ENCODE assay signal across 21 cellular contexts in the genomic region with DNA sequence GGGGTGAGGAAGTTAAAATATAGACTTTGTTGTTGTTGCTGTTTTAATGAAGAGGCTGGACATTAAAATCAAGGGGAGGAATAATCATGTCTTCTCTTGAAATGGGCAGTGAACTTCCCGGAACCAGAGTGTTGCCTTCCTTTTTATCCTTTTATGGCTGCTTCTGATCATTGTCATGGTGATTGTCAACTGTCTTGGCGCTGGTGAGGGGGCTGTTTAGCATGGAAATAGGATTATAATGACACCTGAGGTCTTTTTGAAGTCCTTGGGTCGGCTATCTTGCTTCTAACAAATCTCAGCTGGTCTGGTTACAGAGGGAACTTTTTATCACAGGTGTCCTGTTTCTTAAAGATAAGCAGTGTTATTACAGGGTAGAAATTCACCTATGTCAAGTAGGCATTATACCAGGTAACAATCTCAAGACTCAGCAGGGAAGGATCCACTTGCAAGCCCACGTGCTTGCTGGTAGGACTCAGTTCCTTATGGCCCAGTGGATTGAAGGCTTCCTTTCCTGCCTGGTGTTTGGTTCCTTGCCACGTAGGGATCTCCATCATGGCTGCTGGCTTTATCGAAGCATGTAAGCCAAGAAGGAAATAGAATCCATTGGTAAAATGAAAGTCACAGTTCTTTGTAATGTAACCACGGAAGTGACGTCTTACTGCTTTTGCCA.
DNase-seq lines count a peak whose midpoint lies in the region; ATAC-seq, FAIRE-seq and TF ChIP-seq lines count a peak whose summit lies in the region.
"Had no signal": no experiment of that assay in that cellular context is flagged by ENCODE, and none has a peak within 500 bp of the region (broad histone marks: within the 10 kb centered on the region; RNA-seq: fewer than 3 reads in every experiment).

No MANE protein-coding gene starts in this region.

- H3K79me1 ChIP-seq in H1 (ENCODE audit: low read depth, low read length), result no peaks in the 10 kb centered on the region
- H3K79me1 ChIP-seq in mesendoderm (ENCODE audit: low read length), result no peaks in the 10 kb centered on the region

- H3K56ac ChIP-seq in H1 (replicated peaks; ENCODE audit: insufficient read length, low read depth, low read length) (no peak overlapping the region), mesendoderm (ENCODE audit: low read length) (no peak overlapping the region)

- ATAC-seq in omental fat pad (ENCODE audit: low FRiP score), result no peak
- ATAC-seq: CD8-positive, alpha-beta T cell; T-cell had no signal

- H3K4me2 ChIP-seq in H1 (ENCODE audit: insufficient read depth in 1 of 2, low read depth in 2 of 2, low read length in 2 of 2) (peak overlapping the region; percentile 25 to 47), mesendoderm (ENCODE audit: low read length) (no peak overlapping the region)

- CTCF ChIA-PET in H1 (lab: Charles Lee; ENCODE audit: partially characterized antibody), result interaction anchor here (1.4 to 2.0 kb wide), 3 partner anchors 10 to 13 kb away, joined by 3 to 6 read pairs (median 6); no protein-coding TSS in a partner anchor

- no peak overlapping the region for H4K8ac ChIP-seq in H1 (ENCODE audit: extremely low read depth, insufficient read depth, low read length)
- no peak overlapping the region for H4K8ac ChIP-seq in mesendoderm (ENCODE audit: low read depth, low read length)

- no peak for TF ChIP-seq POLR2A in H1 (IDR thresholded peaks at IDR 0.05; ENCODE audit: control extremely low read depth in 1 of 2, low read depth in 2 of 2, low read length in 2 of 2)

- TF ChIP-seq EP300 in H1 (IDR thresholded peaks at IDR 0.05; ENCODE audit: borderline replicate concordance in 1 of 2, low read depth in 2 of 2, low read length in 2 of 2), result no peak

- H3K9me3 ChIP-seq in HUES6 (ENCODE audit: control insufficient read depth, insufficient read depth, low read depth, low read length), result no peaks in the 10 kb centered on the region
- H3K9me3 ChIP-seq in H1 (ENCODE audit: insufficient read depth in 2 of 2, low read depth in 1 of 2, low read length in 1 of 2), result no peaks in the 10 kb centered on the region

- H2BK120ac ChIP-seq in H1 (replicated peaks; ENCODE audit: low read depth, low read length) (no peak overlapping the region), mesendoderm (ENCODE audit: low read depth, low read length) (no peak overlapping the region)

- DNase-seq in ELF-1 (ENCODE audit: low read depth, low spot score) (peak; percentile 43), H1 (ENCODE audit: low read depth in 1 of 2, low spot score in 2 of 2) (no peak), mesendoderm (peak; percentile 77), omental fat pad (ENCODE audit: low spot score) (no peak), HTR-8/SVneo (ENCODE audit: insufficient read length, low spot score) (no peak)
- DNase-seq in activated CD8-positive, alpha-beta memory T cell treated with anti-CD3 and anti-CD28 coated beads, Interleukin-2, amount 50 U/mL, for 4 hours, result no peak
- DNase-seq: AML-193; C1 segment of cervical spinal cord; CD8-positive, alpha-beta T cell; GDM1; GM23248; IMR-90; MV-4-11; NCI-H1694; NCI-H2081; NCI-H446; NCI-H526; SIG-M5; T-cell had no signal

- H3K36me3 ChIP-seq in HUES6 (ENCODE audit: control insufficient read depth, insufficient read depth, low read length), result no peaks in the 10 kb centered on the region
- H3K36me3 ChIP-seq in H1 (ENCODE audit: control insufficient read depth in 2 of 4, insufficient read depth in 4 of 4, low read length in 3 of 4), result no peaks in the 10 kb centered on the region
- no peaks in the 10 kb centered on the region for H3K36me3 ChIP-seq in mesendoderm (ENCODE audit: control insufficient read depth, insufficient read depth, low read length)

- H2BK5ac ChIP-seq in H1 (ENCODE audit: low read depth, low read length) (no peak overlapping the region), mesendoderm (ENCODE audit: low read length) (no peak overlapping the region)

- H3K23ac ChIP-seq in H1 (ENCODE audit: insufficient read length) (no peak overlapping the region), mesendoderm (ENCODE audit: low read length) (no peak overlapping the region)

- H3K27me3 ChIP-seq in HUES6 (ENCODE audit: control insufficient read depth, insufficient read depth, low read length), result no peaks in the 10 kb centered on the region
- no peaks in the 10 kb centered on the region for H3K27me3 ChIP-seq in H1 (replicated peaks in 1 of 4; ENCODE audit: control insufficient read depth in 3 of 4, extremely low read depth in 1 of 4, insufficient read depth in 3 of 4, low read length in 3 of 4)
- no peaks in the 10 kb centered on the region for H3K27me3 ChIP-seq in mesendoderm (ENCODE audit: insufficient read depth, low read length, poor library complexity)

- peak overlapping the region; percentile 23; the same call in 1 of the 2 replicates for H2AFZ ChIP-seq in H1 (ENCODE audit: low read length)
- H2AFZ ChIP-seq: GM23248 had no signal

- H3K4me1 ChIP-seq in HUES6 (ENCODE audit: control insufficient read depth, insufficient read depth, low read length) (peaks cover 21% of the 10 kb centered on the region), H1 (replicated peaks in 1 of 4; ENCODE audit: control insufficient read depth in 3 of 4, insufficient read depth in 4 of 4, low read length in 3 of 4) (peaks cover 0 to 11% (median 3%) of the 10 kb centered on the region in 4 experiments; a peak in 3 of 7 replicates), mesendoderm (ENCODE audit: control insufficient read depth, low read depth, low read length) (no peaks in the 10 kb centered on the region)

- H3K27ac ChIP-seq in HUES6 (ENCODE audit: low read depth, low read length), result peak overlapping the region; percentile 18; the same call in 1 of the 2 replicates
- no peak overlapping the region for H3K27ac ChIP-seq in H1 (ENCODE audit: low read depth, low read length)
- H3K27ac ChIP-seq in mesendoderm (ENCODE audit: low read depth, low read length), result no peak overlapping the region
- H3K27ac ChIP-seq: GM23248 had no signal

- no peaks in the 10 kb centered on the region for H4K20me1 ChIP-seq in H1 (replicated peaks in 1 of 2; ENCODE audit: control insufficient read depth in 1 of 2, insufficient read depth in 2 of 2, low read length in 2 of 2)

- H4K5ac ChIP-seq in H1 (ENCODE audit: insufficient read length, low read depth, low read length), result no peak overlapping the region
- no peak overlapping the region for H4K5ac ChIP-seq in mesendoderm (ENCODE audit: low read length)

- FAIRE-seq in H1 (lab: Jason Lieb, UNC), result peak; percentile 58
- FAIRE-seq in HTR-8/SVneo (lab: Jason Lieb, UNC), result no peak
- FAIRE-seq: GM18507 had no signal

- H3K79me2 ChIP-seq in H1 (ENCODE audit: control insufficient read depth in 1 of 2, insufficient read depth in 2 of 2, low read length in 2 of 2) (no peaks in the 10 kb centered on the region), mesendoderm (ENCODE audit: control insufficient read depth, insufficient read depth, low read length) (no peaks in the 10 kb centered on the region)

- H2BK15ac ChIP-seq in H1 (ENCODE audit: low read length), result no peak overlapping the region
- no peak overlapping the region for H2BK15ac ChIP-seq in mesendoderm (replicated peaks; ENCODE audit: low read depth)

- H2BK12ac ChIP-seq in H1 (ENCODE audit: low read depth, low read length), result 0 out of 2 replicates have a peak overlapping the region, but pooled peaks have one; percentile 28

- H3K4me3 ChIP-seq in HUES6 (ENCODE audit: low read depth, low read length) (no peak overlapping the region), H1 (ENCODE audit: extremely low read depth in 1 of 4, insufficient read depth in 2 of 4, low read depth in 3 of 4, low read length in 4 of 4) (no peak overlapping the region), mesendoderm (ENCODE audit: low read length) (no peak overlapping the region)
- H3K4me3 ChIP-seq: GM23248 had no signal

- no peak overlapping the region; the same call in 1 of the 2 replicates for H2BK20ac ChIP-seq in H1 (ENCODE audit: low read length)

- no peak overlapping the region for H3K14ac ChIP-seq in H1 (ENCODE audit: insufficient read length)

- TF ChIP-seq CTCF in H1 (IDR thresholded peaks at IDR 0.05; ENCODE audit: control extremely low read depth in 1 of 3, insufficient read depth in 1 of 3, low read depth in 1 of 3, low read length in 3 of 3), result no peak
- TF ChIP-seq CTCF in omental fat pad (IDR thresholded peaks at IDR 0.05), result no peak

- no peak for TF ChIP-seq RAD21 in H1 (IDR thresholded peaks at IDR 0.05 in 1 of 2, conservative IDR thresholded peaks at IDR 0.05 in 1 of 2; ENCODE audit: low read depth in 2 of 2, low read length in 2 of 2)

- H3K9ac ChIP-seq in HUES6 (ENCODE audit: low read length) (peak overlapping the region; percentile 43), H1 (replicated peaks in 1 of 4; ENCODE audit: extremely low read depth in 1 of 4, low read depth in 3 of 4, low read length in 3 of 4) (no peak overlapping the region), mesendoderm (ENCODE audit: low read length) (no peak overlapping the region)
- H3K9ac ChIP-seq: GM23248 had no signal

- WGBS in H1 (ENCODE audit: extremely low coverage in 1 of 2, insufficient coverage in 1 of 2, insufficient read length in 1 of 2, insufficient replicate concordance in 2 of 2, low coverage in 1 of 2, low lambda C conversion rate in 2 of 2, missing lambda C conversion rate in 1 of 2), 2 experiments, result 63% methylated on average over 8 of the region's 8 CpGs; no CpG with 5 or more reads in 1 of the 2 experiments
- WGBS in mesendoderm (ENCODE audit: extremely low coverage, insufficient coverage, low lambda C conversion rate), result no CpG with 5 or more reads among the region's 8 CpGs

- H2AK5ac ChIP-seq in H1 (ENCODE audit: low read depth, low read length) (no peak overlapping the region), mesendoderm (ENCODE audit: low read length) (no peak overlapping the region)

- POLR2A ChIA-PET in H1 (lab: Charles Lee; ENCODE audit: partially characterized antibody), result interaction anchor here (0.5 kb wide), 1 partner anchor 59 kb away, joined by 3 read pairs; no protein-coding TSS in a partner anchor

- no peaks in the 10 kb centered on the region for H3K23me2 ChIP-seq in H1 (ENCODE audit: low read depth, low read length)

- no peak overlapping the region for H3K4ac ChIP-seq in H1 (replicated peaks; ENCODE audit: insufficient read length, low read depth, low read length)
- H3K4ac ChIP-seq in mesendoderm (ENCODE audit: low read depth, low read length), result no peak overlapping the region

- no peak overlapping the region for H4K91ac ChIP-seq in H1 (replicated peaks; ENCODE audit: insufficient read length, low read length)

- H3K18ac ChIP-seq in H1 (ENCODE audit: extremely low read depth, low read length) (no peak overlapping the region), mesendoderm (ENCODE audit: low read length) (no peak overlapping the region)

TF ChIP-seq in H1, 55 proteins besides CTCF, POLR2A, EP300 and RAD21 (continues in another document):
- TF ChIP-seq, protein P1, sequence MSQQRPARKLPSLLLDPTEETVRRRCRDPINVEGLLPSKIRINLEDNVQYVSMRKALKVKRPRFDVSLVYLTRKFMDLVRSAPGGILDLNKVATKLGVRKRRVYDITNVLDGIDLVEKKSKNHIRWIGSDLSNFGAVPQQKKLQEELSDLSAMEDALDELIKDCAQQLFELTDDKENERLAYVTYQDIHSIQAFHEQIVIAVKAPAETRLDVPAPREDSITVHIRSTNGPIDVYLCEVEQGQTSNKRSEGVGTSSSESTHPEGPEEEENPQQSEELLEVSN (IDR thresholded peaks at IDR 0.05), result peak; percentile 55
- no peak for TF ChIP-seq TAF7 (optimal IDR thresholded peaks at IDR 0.05; ENCODE audit: borderline replicate concordance, low read depth, low read length)

Comparison
In these comparisons a context has a peak if more than half of its experiments do, and no peak if none do; other contexts are left out.
1. DNase-seq: peak in ELF-1 (single experiment) and mesendoderm (single experiment); none in H1 (0 of 2), omental fat pad (single experiment), activated CD8-positive, alpha-beta memory T cell treated with anti-CD3 and anti-CD28 coated beads, Interleukin-2, amount 50 U/mL, for 4 hours (single experiment) and HTR-8/SVneo (single experiment).